In the genomic region with DNA sequence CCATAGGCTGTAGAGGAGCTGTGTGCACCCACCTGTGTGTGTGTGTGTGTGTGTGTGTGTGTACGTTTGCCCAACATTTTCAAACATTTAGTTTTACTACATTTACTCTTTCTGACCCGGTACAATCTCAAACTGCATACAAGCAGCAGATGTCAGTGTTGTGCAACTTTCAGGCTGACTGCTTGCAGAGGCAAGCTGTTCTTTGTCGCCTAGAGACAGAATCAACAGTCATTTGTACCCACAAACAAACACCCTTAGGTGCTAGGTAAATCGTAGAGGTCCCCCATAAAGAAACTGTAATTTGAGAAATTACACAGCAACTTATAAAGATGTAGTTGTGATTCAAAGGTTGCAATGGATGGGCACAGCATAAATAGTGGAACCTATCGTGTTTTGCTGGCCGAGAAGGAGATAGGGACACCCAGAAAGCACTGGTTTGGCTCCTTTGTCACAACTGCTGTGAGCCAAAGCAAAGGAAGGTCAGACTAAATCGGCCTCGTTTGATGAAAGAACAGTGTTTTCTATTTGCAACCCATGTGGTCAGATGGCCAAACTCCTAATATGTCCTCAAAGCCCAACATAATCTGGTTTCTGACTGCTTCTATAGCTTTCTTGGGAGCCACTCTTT, we compare ENCODE assay signal across 7 cellular contexts.
A peak's percentile ranks its signal among the peaks of the same experiment; 100 is the strongest.
DNase-seq lines count a peak whose midpoint lies in the region; ATAC-seq and TF ChIP-seq lines count a peak whose summit lies in the region.

No MANE protein-coding gene starts in this region.

- no peak for TF ChIP-seq EP300 in stomach (IDR thresholded peaks at IDR 0.05)

- no peaks in the 10 kb centered on the region for H3K9me2 ChIP-seq in Loucy (replicated peaks; ENCODE audit: low read depth, low read length)

- no peaks in the 10 kb centered on the region for H3F3A ChIP-seq in Loucy (ENCODE audit: low read depth)

- H3K9ac ChIP-seq in Loucy (ENCODE audit: low read depth, low read length, poor library complexity, severe bottlenecking): no peak overlapping the region

- 8 to 21% (median 9%) methylated on average over 8 of the region's 8 CpGs for WGBS in stomach, 5 donors

- no peaks in the 10 kb centered on the region for H4K20me1 ChIP-seq in Loucy (ENCODE audit: insufficient read depth, low read length, poor library complexity, severe bottlenecking)

- intact Hi-C loops in left ventricle myocardium inferior (cut with micrococcal nuclease) (no loop called here), stomach (cut with DNase I; ENCODE audit: low total_unique reads) (no loop called here)

- no peaks in the 10 kb centered on the region for H3K27me3 ChIP-seq in Loucy (ENCODE audit: insufficient read depth, low read length, poor library complexity, severe bottlenecking)
- H3K27me3 ChIP-seq in left ventricle myocardium inferior (ENCODE audit: low read depth): peaks cover 6% of the 10 kb centered on the region
- H3K27me3 ChIP-seq in stomach: no peaks in the 10 kb centered on the region

- H3K79me2 ChIP-seq in Loucy (ENCODE audit: insufficient read depth, low read length): no peaks in the 10 kb centered on the region

- H3K9me3 ChIP-seq in Loucy (ENCODE audit: insufficient read depth, low read depth, low read length): no peaks in the 10 kb centered on the region
- H3K9me3 ChIP-seq in left ventricle myocardium inferior (replicated peaks): peaks cover 15% of the 10 kb centered on the region
- H3K9me3 ChIP-seq in stomach: peaks cover 0 to 10% (median 2%) of the 10 kb centered on the region in 4 donors

- ATAC-seq in GM21360 (IDR thresholded peaks at IDR 0.05; ENCODE audit: unreplicated experiment) (no peak), GM19395 (IDR thresholded peaks at IDR 0.05; ENCODE audit: unreplicated experiment) (no peak)

- H2AFZ ChIP-seq in Loucy (ENCODE audit: low read length): no peak overlapping the region

- TF ChIP-seq CTCF in Loucy (conservative IDR thresholded peaks at IDR 0.05; ENCODE audit: low read length) (peak; percentile 40), left ventricle myocardium inferior (IDR thresholded peaks at IDR 0.05; ENCODE audit: borderline replicate concordance) (peak; percentile 49), stomach (IDR thresholded peaks at IDR 0.05) (peak in 4 of 7 experiments; percentile 17 to 69 (median 36))

- DNase-seq in OCI-M1 (lab: John Stamatoyannopoulos, UW) (peak; percentile 0), left ventricle myocardium inferior (no peak), stomach (peak; percentile 35), activated gamma-delta T cell treated with Interleukin-2 at 50 U/mL for 16 hours (no peak)

- H3K4me2 ChIP-seq in Loucy (ENCODE audit: low read depth, low read length, poor library complexity, severe bottlenecking): no peak overlapping the region

- no peak overlapping the region for H3K27ac ChIP-seq in left ventricle myocardium inferior (replicated peaks)
- peak overlapping the region in 4 of 5 donors; percentile 15 to 44 (median 27) for H3K27ac ChIP-seq in stomach

- H3K36me3 ChIP-seq in Loucy (ENCODE audit: insufficient read depth, low read length) (no peaks in the 10 kb centered on the region), left ventricle myocardium inferior (no peaks in the 10 kb centered on the region), stomach (no peaks in the 10 kb centered on the region)

- H3K4me1 ChIP-seq in Loucy (ENCODE audit: insufficient read depth, low read length, poor library complexity, severe bottlenecking) (no peaks in the 10 kb centered on the region), left ventricle myocardium inferior (no peaks in the 10 kb centered on the region), stomach (peaks cover 0 to 31% (median 14%) of the 10 kb centered on the region in 4 donors)

- no peak for TF ChIP-seq POLR2A in stomach (IDR thresholded peaks at IDR 0.05)

- H3K4me3 ChIP-seq in Loucy (ENCODE audit: low read length, poor library complexity, severe bottlenecking): no peak overlapping the region
- H3K4me3 ChIP-seq in left ventricle myocardium inferior: no peak overlapping the region
- no peak overlapping the region for H3K4me3 ChIP-seq in stomach

Comparison
In these comparisons a context has a peak if more than half of its experiments do, and no peak if none do; other contexts are left out.
1. DNase-seq: peak in OCI-M1 (single experiment) and stomach (single experiment); none in left ventricle myocardium inferior (single experiment) and activated gamma-delta T cell treated with Interleukin-2 at 50 U/mL for 16 hours (single experiment).
2. Peak in every context shown above with its lines, with median percentiles within 50 percentile points of each other: CTCF ChIP-seq.